In genomic region chr7:46636022-46636421, GRCh38 we compare ENCODE assay signal across 1 cellular context.
TF ChIP-seq lines count a peak whose summit lies in the region.

No MANE protein-coding gene starts in this region.

TF ChIP-seq in H1, 55 proteins besides CTCF, POLR2A, EP300 and RAD21 (continued from another document):
- no peak for TF ChIP-seq TCF12 (IDR thresholded peaks at IDR 0.05; ENCODE audit: low read depth, low read length)
- TF ChIP-seq E2F6 (IDR thresholded peaks at IDR 0.05), result no peak
TF ChIP-seq in H1: peak in this region for 0.
